In the genomic region with DNA sequence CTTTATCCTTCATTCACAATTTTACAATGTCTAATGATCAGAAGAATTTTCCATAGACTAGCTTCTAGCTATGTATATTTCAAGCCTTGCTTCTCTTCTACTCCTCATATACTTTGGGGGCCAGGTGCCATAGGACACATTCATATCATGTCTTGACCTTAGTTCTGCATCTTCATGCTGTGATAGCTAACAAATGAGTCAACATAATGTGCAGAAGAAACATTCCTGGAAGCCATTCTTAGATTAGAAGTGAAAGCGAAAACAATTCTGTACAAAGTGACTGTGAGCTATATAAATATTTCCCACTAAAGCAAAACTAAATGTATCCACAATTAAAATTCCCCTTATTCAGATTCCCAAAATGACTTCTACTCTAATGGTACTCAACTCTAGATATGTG, we compare ENCODE assay signal across 10 cellular contexts.
DNase-seq lines count a peak whose midpoint lies in the region; ATAC-seq and TF ChIP-seq lines count a peak whose summit lies in the region.
"Had no signal": no experiment of that assay in that cellular context is flagged by ENCODE, and none has a peak within 500 bp of the region (broad histone marks: within the 10 kb centered on the region; RNA-seq: fewer than 3 reads in every experiment).

No MANE protein-coding gene starts in this region.

- DNase-seq in GM06990 (ENCODE audit: extremely low read depth, insufficient read length) (peak; percentile 13), astrocyte of the hippocampus (ENCODE audit: low read depth, low spot score) (peak; percentile 8), heart right ventricle (no peak), NCI-H2227 (lab: John Stamatoyannopoulos, UW; ENCODE audit: unreplicated experiment) (no peak), RKO (ENCODE audit: low spot score) (no peak), dermis blood vessel endothelial cell (no peak)
- DNase-seq: BE2C had no signal

- peaks cover 0 to 7% (median 0%) of the 10 kb centered on the region in 9 donors for H3K4me1 ChIP-seq in heart right ventricle
- H3K4me1 ChIP-seq: BE2C had no signal

- WGBS in heart right ventricle, 2 donors: 91 to 96% methylated on average over 1 of the region's 1 CpG

- no peaks in the 10 kb centered on the region for H3K36me3 ChIP-seq in GM06990 (ENCODE audit: control insufficient read depth, insufficient read depth, low read length)
- no peaks in the 10 kb centered on the region for H3K36me3 ChIP-seq in heart right ventricle
- H3K36me3 ChIP-seq: BE2C, thoracic aorta had no signal

- no peaks in the 10 kb centered on the region for H3K9me3 ChIP-seq in heart right ventricle
- H3K9me3 ChIP-seq: BE2C, thoracic aorta had no signal

- H3K27me3 ChIP-seq in GM06990 (replicated peaks; ENCODE audit: control insufficient read depth, insufficient read depth, low read length): no peaks in the 10 kb centered on the region
- H3K27me3 ChIP-seq in heart right ventricle: no peaks in the 10 kb centered on the region
- H3K27me3 ChIP-seq: BE2C had no signal

- H3K27ac ChIP-seq in heart right ventricle: no peak overlapping the region
- H3K27ac ChIP-seq: thoracic aorta had no signal

- no peak overlapping the region for H3K4me3 ChIP-seq in GM06990 (replicated peaks; ENCODE audit: low read depth, low read length)
- no peak overlapping the region for H3K4me3 ChIP-seq in heart right ventricle
- H3K4me3 ChIP-seq: thoracic aorta had no signal

- TF ChIP-seq CTCF in GM06990 (IDR thresholded peaks at IDR 0.05; ENCODE audit: insufficient read depth, low read length, poor library complexity, severe bottlenecking): no peak
- no peak for TF ChIP-seq CTCF in heart right ventricle (IDR thresholded peaks at IDR 0.05)

- ATAC-seq in GM19351 (IDR thresholded peaks at IDR 0.05; ENCODE audit: unreplicated experiment) (peak; percentile 91), HG02885 (IDR thresholded peaks at IDR 0.05; ENCODE audit: poor library complexity, unreplicated experiment) (peak; percentile 82), heart right ventricle (no peak)

- intact Hi-C loops in heart right ventricle (cut with DNase I): no loop called here

Comparison
In these comparisons a context has a peak if more than half of its experiments do, and no peak if none do; other contexts are left out.
1. DNase-seq: peak in GM06990 (single experiment) and astrocyte of the hippocampus (single experiment); none in heart right ventricle (0 of 2), NCI-H2227 (single experiment), RKO (single experiment) and dermis blood vessel endothelial cell (single experiment).
2. ATAC-seq: peak in GM19351 (single experiment) and HG02885 (single experiment); none in heart right ventricle (0 of 8).